ENCODE assay signal across 8 cellular contexts in the genomic region with DNA sequence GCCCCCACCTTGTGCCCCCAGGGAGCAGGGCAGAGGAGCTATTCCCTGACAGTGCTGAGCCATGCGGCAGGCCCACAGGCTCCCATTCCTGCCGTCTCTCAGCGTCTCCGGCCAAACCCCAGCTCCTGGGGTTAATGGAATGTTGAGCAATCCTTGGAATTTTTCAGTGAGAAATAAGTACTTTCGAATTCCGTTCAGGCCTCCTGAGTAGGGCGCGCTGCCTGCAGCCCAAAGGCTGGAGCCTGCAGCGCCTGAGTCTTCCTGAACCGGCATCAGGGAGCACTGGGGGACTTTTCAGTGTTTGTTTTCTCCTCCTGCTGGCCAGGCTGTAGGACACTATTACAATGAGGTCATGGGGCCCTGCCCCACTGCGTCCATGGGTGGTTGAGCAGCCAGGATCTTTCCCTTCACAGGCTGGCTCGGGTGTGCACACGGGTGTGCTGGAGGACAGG. TPM values are rescaled to one million over a fixed set of nuclear protein-coding genes. Genes with fewer than 3 reads are reported as not detected.
DNase-seq lines count a peak whose midpoint lies in the region; ATAC-seq and TF ChIP-seq lines count a peak whose summit lies in the region.

No MANE protein-coding gene starts in this region.

- H3K4me1 ChIP-seq in SJCRH30: peaks cover 11% of the 10 kb centered on the region; the same call in 1 of the 2 replicates

- H3K4me3 ChIP-seq in SJCRH30 (peak overlapping the region; percentile 16; the same call in 1 of the 2 replicates), fibroblast of villous mesenchyme (ENCODE audit: low read depth, low read length) (no peak overlapping the region)

- peak overlapping the region; percentile 7; the same call in 1 of the 2 replicates for H3K27ac ChIP-seq in SJCRH30

- DNase-seq in AG08395 (ENCODE audit: low spot score) (peak; percentile 89), SJCRH30 (peak; percentile 37 to 38), fibroblast of villous mesenchyme (ENCODE audit: low read depth) (peak; percentile 94), non-pigmented ciliary epithelial cell (ENCODE audit: low read depth) (peak; percentile 54), NCI-H1092 (lab: John Stamatoyannopoulos, UW) (no peak)
- no peak for DNase-seq in stimulated activated CD4-positive, alpha-beta T cell treated with anti-CD3 and anti-CD28 coated beads, Interleukin-2, amount 100 ng/mL, for 24 hours

- H3K9me3 ChIP-seq in SJCRH30 (replicated peaks): no peaks in the 10 kb centered on the region

- no peak for ATAC-seq in GM21723 (IDR thresholded peaks at IDR 0.05; ENCODE audit: unreplicated experiment)
- no peak for ATAC-seq in HG02884 (IDR thresholded peaks at IDR 0.05; ENCODE audit: unreplicated experiment)

- peak; percentile 30 for TF ChIP-seq CTCF in fibroblast of villous mesenchyme (IDR thresholded peaks at IDR 0.05; ENCODE audit: insufficient read depth, low read depth, low read length)

- no peaks in the 10 kb centered on the region for H3K36me3 ChIP-seq in SJCRH30

- H3K27me3 ChIP-seq in SJCRH30: peaks cover 7% of the 10 kb centered on the region; the same call in 1 of the 2 replicates

RNA-seq across cellular contexts. Expression of a gene that starts 33.3 kb away (rescaled TPM):
- total RNA-seq in SJCRH30 (2014; rRNA removed; shearing (Covaris generic)): 0.58 and 0.77 TPM in 2 replicates
- 24.5 and 64.8 TPM in 2 replicates for total RNA-seq in fibroblast of villous mesenchyme

Comparison
In these comparisons a context has a peak if more than half of its experiments do, and no peak if none do; other contexts are left out.
1. DNase-seq: peak in AG08395 (single experiment), SJCRH30 (2 of 2), fibroblast of villous mesenchyme (single experiment) and non-pigmented ciliary epithelial cell (single experiment); none in stimulated activated CD4-positive, alpha-beta T cell treated with anti-CD3 and anti-CD28 coated beads, Interleukin-2, amount 100 ng/mL, for 24 hours (0 of 2) and NCI-H1092 (single experiment).
2. RNA of a gene that starts 33.3 kb away (total RNA-seq): 24.5 to 64.8 TPM in fibroblast of villous mesenchyme; 0.58 to 0.77 TPM in SJCRH30; every median in the first group is over 10 times any median in the second.